Comparison of ENCODE assay signal across 7 cellular contexts in genomic region chr12:55725556-55725955, GRCh38. TPM values are rescaled to one million over a fixed set of nuclear protein-coding genes. Genes with fewer than 3 reads are reported as not detected.
DNase-seq lines count a peak whose midpoint lies in the region; ATAC-seq and TF ChIP-seq lines count a peak whose summit lies in the region.
"Had no signal": no experiment of that assay in that cellular context is flagged by ENCODE, and none has a peak within 500 bp of the region (broad histone marks: within the 10 kb centered on the region; RNA-seq: fewer than 3 reads in every experiment).

No MANE protein-coding gene starts in this region.

- intact Hi-C loops in stomach (cut with DNase I; ENCODE audit: low total_unique reads) = no loop called here

- H3K27ac Mint-ChIP-seq in T-cell = peak overlapping the region; percentile 61 to 62

- no peaks in the 10 kb centered on the region for H3K9me3 ChIP-seq in stomach

- 38 to 49% (median 43%) methylated on average over 3 of the region's 3 CpGs for WGBS in stomach, 5 donors

- DNase-seq in T-cell = no peak
- no peak for DNase-seq in fibroblast of the aortic adventitia (ENCODE audit: low read depth)
- no peak for DNase-seq in stomach
- DNase-seq in SW 1271 (lab: John Stamatoyannopoulos, UW) = no peak
- DNase-seq: kidney glomerular epithelial cell had no signal

- TF ChIP-seq CTCF in fibroblast of the aortic adventitia (IDR thresholded peaks at IDR 0.05; ENCODE audit: insufficient read depth, low read length) (no peak), stomach (IDR thresholded peaks at IDR 0.05) (no peak)

- H3K4me1 ChIP-seq in stomach = peaks cover 71 to 81% (median 78%) of the 10 kb centered on the region in 4 donors

- peaks cover 30 to 48% (median 41%) of the 10 kb centered on the region in 3 donors for H3K4me1 Mint-ChIP-seq in T-cell

- H3K27me3 Mint-ChIP-seq in T-cell = no peaks in the 10 kb centered on the region

- CTCF ChIA-PET in T-cell (lab: Charles Lee) = interaction anchor here (1.3 kb wide), 3 partner anchors 10 to 13 kb away, joined by 3 to 21 read pairs (median 6); partner anchors contain the start of gene BLOC1S1 (in 1 of the 2)

- POLR2A ChIA-PET in T-cell (lab: Charles Lee) = interaction anchor here in 1 of 2 donors (0.6 kb wide), 1 partner anchor 1177 kb away, joined by 11 read pairs; no protein-coding TSS in a partner anchor

- TF ChIP-seq EP300 in stomach (IDR thresholded peaks at IDR 0.05) = no peak

- peak overlapping the region; percentile 19 for H3K4me3 ChIP-seq in fibroblast of the aortic adventitia (ENCODE audit: low read depth, low read length)
- H3K4me3 ChIP-seq in stomach = peak overlapping the region in 1 of 4 donors; percentile 89

- peak overlapping the region in 1 of 3 donors; percentile 24 for H3K4me3 Mint-ChIP-seq in T-cell

- peak overlapping the region in 3 of 5 donors; percentile 97 to 100 (median 100) for H3K27ac ChIP-seq in stomach

- ATAC-seq in T-cell (replicated peaks in 1 of 4) = no peak
- no peak for ATAC-seq in HG03378 (IDR thresholded peaks at IDR 0.05; ENCODE audit: unreplicated experiment)
- ATAC-seq: Panc1 had no signal

- TF ChIP-seq POLR2A in stomach (IDR thresholded peaks at IDR 0.05) = no peak

- no peaks in the 10 kb centered on the region for H3K27me3 ChIP-seq in stomach

- H3K36me3 ChIP-seq in stomach = peaks cover 31 to 48% (median 40%) of the 10 kb centered on the region in 4 donors

- H3K36me3 Mint-ChIP-seq in T-cell = peaks cover 3% of the 10 kb centered on the region

- H3K9me3 Mint-ChIP-seq in T-cell = no peaks in the 10 kb centered on the region

RNA-seq across cellular contexts. Expression of gene CD63, which starts 3.3 kb away (rescaled TPM):
- 10 to 100 TPM; 41.3 to 88.2 (median 73.5) TPM for total RNA-seq in T-cell
- 2,365 and 6,536 TPM in 2 replicates for total RNA-seq in fibroblast of the aortic adventitia (ENCODE audit: low replicate concordance)
- 1,000 to 10,000 TPM in 1 of 5 donors, 100 to 1,000 TPM in 3, 10 to 100 TPM in 1; 71.2 to 1,329 (median 399) TPM for total RNA-seq in stomach
- polyA plus RNA-seq in stomach = 100 to 1,000 TPM; 455 to 899 (median 803) TPM

RNA-seq across cellular contexts. Expression of gene RDH5, which starts 5.4 kb away (rescaled TPM):
- total RNA-seq in T-cell (10 to 100 TPM; 13.0 to 29.1 (median 22.4) TPM), fibroblast of the aortic adventitia (ENCODE audit: low replicate concordance) (13.3 and 17.7 TPM in 2 replicates), stomach (10 to 100 TPM in 3 of 5 donors, 1 to 10 TPM in 2; 4.0 to 41.2 (median 19.3) TPM)
- 10 to 100 TPM in 1 of 3 donors, 1 to 10 TPM in 2; 3.2 to 10.3 (median 9.7) TPM for polyA plus RNA-seq in stomach

RNA-seq across cellular contexts. Expression of gene BLOC1S1, which starts 9.7 kb away (rescaled TPM):
- total RNA-seq in T-cell = 10 to 100 TPM; 49.4 to 76.6 (median 72.7) TPM
- 64.1 and 70.2 TPM in 2 replicates for total RNA-seq in fibroblast of the aortic adventitia (ENCODE audit: low replicate concordance)
- 100 to 1,000 TPM in 3 of 5 donors, 10 to 100 TPM in 2; 12.8 to 392 (median 114) TPM for total RNA-seq in stomach
- 100 to 1,000 TPM; 349 to 451 (median 411) TPM for polyA plus RNA-seq in stomach

RNA-seq across cellular contexts. Expression of gene GDF11, which starts 17.4 kb away (rescaled TPM):
- total RNA-seq in T-cell (10 to 100 TPM in 4 of 5 donors, 1 to 10 TPM in 1; 7.5 to 12.9 (median 11.5) TPM), fibroblast of the aortic adventitia (ENCODE audit: low replicate concordance) (2.4 and 4.7 TPM in 2 replicates), stomach (1 to 10 TPM in 3 of 5 donors, under 1 TPM in 2; 0.29 to 4.6 (median 1.7) TPM)
- 1 to 10 TPM; 1.1 to 6.5 (median 3.5) TPM for polyA plus RNA-seq in stomach

RNA-seq across cellular contexts. Expression of gene ITGA7, which starts 17.9 kb away (rescaled TPM):
- total RNA-seq in T-cell = 1 to 10 TPM; 2.6 to 4.6 (median 3.1) TPM
- total RNA-seq in fibroblast of the aortic adventitia (ENCODE audit: low replicate concordance) = 13.9 and 37.6 TPM in 2 replicates
- 100 to 1,000 TPM in 1 of 5 donors, 10 to 100 TPM in 4; 10.3 to 188 (median 58.0) TPM for total RNA-seq in stomach
- polyA plus RNA-seq in stomach = 10 to 100 TPM in 1 of 3 donors, 1 to 10 TPM in 2; 3.5 to 40.6 (median 5.8) TPM
